ENCODE assay signal across 8 cellular contexts in genomic region chr16:30956601-30957455, GRCh38. TPM values are rescaled to one million over a fixed set of nuclear protein-coding genes. Genes with fewer than 3 reads are reported as not detected.
DNase-seq lines count a peak whose midpoint lies in the region; ATAC-seq and TF ChIP-seq lines count a peak whose summit lies in the region.

No MANE protein-coding gene starts in this region.

- H3K4me1 ChIP-seq in liver (ENCODE audit: control insufficient read depth in 4 of 4, insufficient read depth in 4 of 4, low read length in 3 of 4): peaks cover 6 to 63% (median 45%) of the 10 kb centered on the region in 4 donors

- H3K36me3 Mint-ChIP-seq in dendritic cell treated with granulocyte-macrophage colony-stimulating factor and Interleukin-4, amounts not matched to agents 40 ng/mL and 50 ng/mL, for 4 days (ENCODE audit: low read depth): peaks cover 91% of the 10 kb centered on the region

- peak; percentile 4 for TF ChIP-seq CTCF in liver (IDR thresholded peaks at IDR 0.05; ENCODE audit: low read depth, low read length, missing input control)

- H3K4me3 Mint-ChIP-seq in dendritic cell treated with granulocyte-macrophage colony-stimulating factor and Interleukin-4, amounts not matched to agents 40 ng/mL and 50 ng/mL, for 4 days: peak overlapping the region; percentile 82

- DNase-seq in NCI-H1436 (lab: John Stamatoyannopoulos, UW) (peak; percentile 83), NCI-H1436 treated with DMSO at 0.1 percent for 48 hours (lab: John Stamatoyannopoulos, UW) (no peak), NCI-H524 (lab: John Stamatoyannopoulos, UW) (peak; percentile 67 to 82)
- DNase-seq in activated CD4-positive, alpha-beta T cell treated with anti-CD3 and anti-CD28 coated beads, Interleukin-2, amount 50 U/mL, for 1 hour: peak; percentile 86
- peak; percentile 90 to 92 for DNase-seq in stimulated activated CD4-positive, alpha-beta T cell treated with anti-CD3 and anti-CD28 coated beads, Interleukin-4, amount 100 ng/mL, for 4 hours

- peak overlapping the region; percentile 84 to 90 for H3K9ac ChIP-seq in liver (ENCODE audit: low read depth in 1 of 2, low read length in 2 of 2)

- H3K27me3 Mint-ChIP-seq in dendritic cell treated with granulocyte-macrophage colony-stimulating factor and Interleukin-4, amounts not matched to agents 40 ng/mL and 50 ng/mL, for 4 days: no peaks in the 10 kb centered on the region

- peak overlapping the region; percentile 98 for H3K27ac Mint-ChIP-seq in dendritic cell treated with granulocyte-macrophage colony-stimulating factor and Interleukin-4, amounts not matched to agents 40 ng/mL and 50 ng/mL, for 4 days

- peak overlapping the region; percentile 62 to 96 (median 89) for H3K4me3 ChIP-seq in liver (ENCODE audit: low read depth in 1 of 3, low read length in 3 of 3)

- H3K36me3 ChIP-seq in liver (ENCODE audit: control insufficient read depth in 4 of 4, insufficient read depth in 3 of 4, low read depth in 1 of 4, low read length in 3 of 4): peaks cover 8 to 25% (median 19%) of the 10 kb centered on the region in 4 donors

- ATAC-seq in HG03066 (IDR thresholded peaks at IDR 0.05; ENCODE audit: low read depth, unreplicated experiment): peak; percentile 43

- WGBS in liver: 26% methylated on average over 42 of the region's 42 CpGs

- no peak for TF ChIP-seq RAD21 in liver (IDR thresholded peaks at IDR 0.05)

- no peaks in the 10 kb centered on the region for H3K27me3 ChIP-seq in liver (ENCODE audit: control insufficient read depth in 4 of 4, insufficient read depth in 4 of 4, low read length in 3 of 4)

- no peaks in the 10 kb centered on the region for H3K9me3 Mint-ChIP-seq in dendritic cell treated with granulocyte-macrophage colony-stimulating factor and Interleukin-4, amounts not matched to agents 40 ng/mL and 50 ng/mL, for 4 days

- peak overlapping the region; percentile 98 for H3K27ac ChIP-seq in liver (ENCODE audit: low read depth in 1 of 2, low read length in 2 of 2)

- intact Hi-C loops in dendritic cell treated with granulocyte-macrophage colony-stimulating factor and Interleukin-4, amounts not matched to agents 40 ng/mL and 50 ng/mL, for 4 days (cut with micrococcal nuclease): loop anchor here (2.0 to 10.0 kb wide), 2 partner anchors 76 to 138 kb away; partner anchors contain the start of genes STX4 and VKORC1

- H3K9me3 ChIP-seq in liver (ENCODE audit: control insufficient read depth in 4 of 4, low read length in 3 of 4): no peaks in the 10 kb centered on the region

- peaks cover 38% of the 10 kb centered on the region for H3K4me1 Mint-ChIP-seq in dendritic cell treated with granulocyte-macrophage colony-stimulating factor and Interleukin-4, amounts not matched to agents 40 ng/mL and 50 ng/mL, for 4 days (ENCODE audit: low read depth)

TF ChIP-seq in liver, 16 proteins besides CTCF, POLR2A, EP300 and RAD21:
- TF ChIP-seq HNF4A (conservative IDR thresholded peaks at IDR 0.05) (no peak), MAX (IDR thresholded peaks at IDR 0.05) (no peak), YY1 (IDR thresholded peaks at IDR 0.05) (no peak), HNF4G (IDR thresholded peaks at IDR 0.05) (no peak), SP1 (IDR thresholded peaks at IDR 0.05) (no peak), TAF1 (conservative IDR thresholded peaks at IDR 0.05) (no peak), JUND (IDR thresholded peaks at IDR 0.05) (no peak), FOXA1 (IDR thresholded peaks at IDR 0.05) (no peak), REST (IDR thresholded peaks at IDR 0.05) (no peak), GABPA (IDR thresholded peaks at IDR 0.05 in 1 of 2, conservative IDR thresholded peaks at IDR 0.05 in 1 of 2) (no peak), NR2F2 (IDR thresholded peaks at IDR 0.05) (no peak), EGR1 (IDR thresholded peaks at IDR 0.05; ENCODE audit: low read depth in 2 of 2) (no peak), RXRA (IDR thresholded peaks at IDR 0.05) (no peak), FOXA2 (IDR thresholded peaks at IDR 0.05) (no peak)
- TF ChIP-seq, protein P1, sequence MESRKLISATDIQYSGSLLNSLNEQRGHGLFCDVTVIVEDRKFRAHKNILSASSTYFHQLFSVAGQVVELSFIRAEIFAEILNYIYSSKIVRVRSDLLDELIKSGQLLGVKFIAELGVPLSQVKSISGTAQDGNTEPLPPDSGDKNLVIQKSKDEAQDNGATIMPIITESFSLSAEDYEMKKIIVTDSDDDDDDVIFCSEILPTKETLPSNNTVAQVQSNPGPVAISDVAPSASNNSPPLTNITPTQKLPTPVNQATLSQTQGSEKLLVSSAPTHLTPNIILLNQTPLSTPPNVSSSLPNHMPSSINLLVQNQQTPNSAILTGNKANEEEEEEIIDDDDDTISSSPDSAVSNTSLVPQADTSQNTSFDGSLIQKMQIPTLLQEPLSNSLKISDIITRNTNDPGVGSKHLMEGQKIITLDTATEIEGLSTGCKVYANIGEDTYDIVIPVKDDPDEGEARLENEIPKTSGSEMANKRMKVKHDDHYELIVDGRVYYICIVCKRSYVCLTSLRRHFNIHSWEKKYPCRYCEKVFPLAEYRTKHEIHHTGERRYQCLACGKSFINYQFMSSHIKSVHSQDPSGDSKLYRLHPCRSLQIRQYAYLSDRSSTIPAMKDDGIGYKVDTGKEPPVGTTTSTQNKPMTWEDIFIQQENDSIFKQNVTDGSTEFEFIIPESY (IDR thresholded peaks at IDR 0.05): no peak
- TF ChIP-seq, protein P2, sequence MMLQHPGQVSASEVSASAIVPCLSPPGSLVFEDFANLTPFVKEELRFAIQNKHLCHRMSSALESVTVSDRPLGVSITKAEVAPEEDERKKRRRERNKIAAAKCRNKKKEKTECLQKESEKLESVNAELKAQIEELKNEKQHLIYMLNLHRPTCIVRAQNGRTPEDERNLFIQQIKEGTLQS (IDR thresholded peaks at IDR 0.05): no peak

RNA-seq across cellular contexts. Expression of gene SETD1A, which starts 0.7 kb away (rescaled TPM):
- 1 to 10 TPM; 3.6 to 3.8 TPM for total RNA-seq in liver
- polyA plus RNA-seq in liver: 1 to 10 TPM; 2.7 to 4.9 TPM

RNA-seq across cellular contexts. Expression of gene ORAI3, which starts 8.0 kb away (rescaled TPM):
- 10 to 100 TPM; 26.6 to 39.1 TPM for total RNA-seq in liver
- polyA plus RNA-seq in liver: 10 to 100 TPM; 28.8 to 34.1 TPM

RNA-seq across cellular contexts. Expression of gene HSD3B7, which starts 28.2 kb away (rescaled TPM):
- 10 to 100 TPM; 23.9 to 84.8 TPM for total RNA-seq in liver
- 10 to 100 TPM; 74.0 to 93.9 TPM for polyA plus RNA-seq in liver

RNA-seq across cellular contexts. Expression of gene FBXL19, which starts 33.5 kb away (rescaled TPM):
- 1 to 10 TPM; 3.0 to 4.8 TPM for total RNA-seq in liver
- polyA plus RNA-seq in liver: 1 to 10 TPM in 1 of 2 donors, under 1 TPM in 1; 0.31 to 2.4 TPM

RNA-seq across cellular contexts. Expression of gene STX1B, which starts 53.6 kb away (rescaled TPM):
- 1 to 10 TPM in 1 of 2 donors, under 1 TPM in 1; 0.09 to 1.2 TPM for total RNA-seq in liver
- under 1 TPM; 0.19 to 0.82 TPM for polyA plus RNA-seq in liver
